In the genomic region with DNA sequence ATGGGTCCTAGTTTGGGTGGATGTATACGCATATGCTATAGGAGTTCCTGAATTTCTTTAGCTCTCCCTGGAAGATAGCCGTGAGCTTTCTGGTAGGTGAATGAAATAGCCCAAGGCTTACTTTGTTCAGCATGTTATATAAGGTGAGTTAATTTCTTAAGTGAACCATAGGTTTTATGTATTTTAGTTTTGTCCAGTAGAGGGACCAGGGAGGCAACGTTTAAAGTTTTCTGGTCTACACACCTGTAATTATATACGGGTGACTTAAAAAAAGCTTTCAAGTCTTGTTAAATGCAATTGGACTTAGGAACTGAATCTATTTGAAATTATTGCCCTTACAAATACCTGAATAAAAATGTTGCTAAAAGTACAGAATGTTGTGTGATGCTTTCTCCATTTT, we compare ENCODE assay signal across 22 cellular contexts.
A peak's percentile ranks its signal among the peaks of the same experiment; 100 is the strongest.
DNase-seq lines count a peak whose midpoint lies in the region; ATAC-seq and TF ChIP-seq lines count a peak whose summit lies in the region.
"Had no signal": no experiment of that assay in that cellular context is flagged by ENCODE, and none has a peak within 500 bp of the region (broad histone marks: within the 10 kb centered on the region; RNA-seq: fewer than 3 reads in every experiment).

No MANE protein-coding gene starts in this region.

- peak; percentile 6 for DNase-seq in DMS53 (lab: John Stamatoyannopoulos, UW)
- DNase-seq in DMS53 treated with DMSO at 0.1 percent for 48 hours (lab: John Stamatoyannopoulos, UW; ENCODE audit: unreplicated experiment): no peak
- DNase-seq in MM.1S: no peak
- DNase-seq in colonic mucosa: no peak
- DNase-seq in smooth muscle cell (lab: John Stamatoyannopoulos, UW; ENCODE audit: unreplicated experiment): no peak
- DNase-seq in GM10266 (ENCODE audit: extremely low spot score): no peak
- no peak for DNase-seq in epidermal melanocyte (ENCODE audit: insufficient read length, low spot score)
- DNase-seq: activated CD4-positive, alpha-beta memory T cell treated with anti-CD3 and anti-CD28 coated beads for 36 hours; activated CD4-positive, CD25-positive, alpha-beta regulatory T cell; activated effector memory CD4-positive, alpha-beta T cell treated with anti-CD3 and anti-CD28 coated beads, Interleukin-2, amount 50 U/mL, for 16 hours; activated naive CD8-positive, alpha-beta T cell treated with anti-CD3 and anti-CD28 coated beads, Interleukin-2, amount 50 U/mL, for 24 hours; effector CD8-positive, alpha-beta T cell; H7; KBM-7; NCI-H2029 treated with DMSO at 0.1 percent for 48 hours; RPMI8226; stimulated activated CD4-positive, alpha-beta T cell treated with anti-CD3 and anti-CD28 coated beads, Interleukin-4, amount 100 ng/mL, for 24 hours; stimulated activated naive CD8-positive, alpha-beta T cell treated with anti-CD3 and anti-CD28 coated beads, Interleukin-15, Interleukin-2, amounts not matched to agents 100 U/mL and 50 U/mL, for 24 hours; T1000 had no signal

- 66% methylated on average over 4 of the region's 4 CpGs for WGBS in smooth muscle cell (ENCODE audit: low lambda C conversion rate)

- no peak for TF ChIP-seq POLR2A in GM18505 (IDR thresholded peaks at IDR 0.05; ENCODE audit: borderline replicate concordance, extremely low read depth, insufficient read depth, insufficient read length)

- no peaks in the 10 kb centered on the region for H3K4me1 ChIP-seq in MM.1S (ENCODE audit: low read length)
- no peaks in the 10 kb centered on the region for H3K4me1 ChIP-seq in colonic mucosa
- no peaks in the 10 kb centered on the region for H3K4me1 ChIP-seq in smooth muscle cell (ENCODE audit: low read depth)
- H3K4me1 ChIP-seq: esophagus muscularis mucosa had no signal

- H3K9ac ChIP-seq in MM.1S (ENCODE audit: low read length) (no peak overlapping the region), colonic mucosa (ENCODE audit: low read depth in 2 of 2, low read length in 2 of 2) (no peak overlapping the region), smooth muscle cell (ENCODE audit: low read depth) (no peak overlapping the region)

- H3K9me2 ChIP-seq in MM.1S (replicated peaks; ENCODE audit: insufficient read depth, low read length): no peaks in the 10 kb centered on the region

- H3K4me3 ChIP-seq in MM.1S (ENCODE audit: low read length) (no peak overlapping the region), colonic mucosa (no peak overlapping the region), smooth muscle cell (no peak overlapping the region)
- H3K4me3 ChIP-seq: esophagus muscularis mucosa, lung had no signal

- no peaks in the 10 kb centered on the region for H3F3A ChIP-seq in MM.1S (ENCODE audit: insufficient read depth, low read length)
- no peaks in the 10 kb centered on the region for H3F3A ChIP-seq in smooth muscle cell (ENCODE audit: low read depth)

- H3K4me2 ChIP-seq in MM.1S (ENCODE audit: low read depth, low read length): no peak overlapping the region
- no peak overlapping the region for H3K4me2 ChIP-seq in smooth muscle cell

- no peak overlapping the region for H2AFZ ChIP-seq in MM.1S (ENCODE audit: low read length)
- no peak overlapping the region for H2AFZ ChIP-seq in smooth muscle cell (ENCODE audit: low read depth)

- H3K27me3 ChIP-seq in MM.1S (replicated peaks; ENCODE audit: insufficient read depth, low read length) (no peaks in the 10 kb centered on the region), colonic mucosa (no peaks in the 10 kb centered on the region), smooth muscle cell (ENCODE audit: low read depth) (no peaks in the 10 kb centered on the region)
- H3K27me3 ChIP-seq: esophagus muscularis mucosa had no signal

- H3K79me2 ChIP-seq in MM.1S (ENCODE audit: low read length) (no peaks in the 10 kb centered on the region), smooth muscle cell (ENCODE audit: low read depth) (no peaks in the 10 kb centered on the region)

- H3K36me3 ChIP-seq in MM.1S (replicated peaks; ENCODE audit: insufficient read depth, low read length): no peaks in the 10 kb centered on the region
- no peaks in the 10 kb centered on the region for H3K36me3 ChIP-seq in colonic mucosa
- H3K36me3 ChIP-seq in smooth muscle cell (ENCODE audit: low read depth): no peaks in the 10 kb centered on the region
- H3K36me3 ChIP-seq: esophagus muscularis mucosa had no signal

- ATAC-seq in GM18505 (IDR thresholded peaks at IDR 0.05; ENCODE audit: unreplicated experiment): no peak
- ATAC-seq: activated naive CD8-positive, alpha-beta T cell treated with anti-CD3 and anti-CD28 coated beads, Interleukin-2, amount 50 U/mL, for 24 hours; stimulated activated naive CD8-positive, alpha-beta T cell treated with anti-CD3 and anti-CD28 coated beads, Interleukin-15, Interleukin-2, amounts not matched to agents 100 U/mL and 50 U/mL, for 24 hours had no signal

- H4K20me1 ChIP-seq in MM.1S (ENCODE audit: insufficient read depth, low read length) (no peaks in the 10 kb centered on the region), smooth muscle cell (ENCODE audit: low read depth) (no peaks in the 10 kb centered on the region)

- H3K27ac ChIP-seq in MM.1S (ENCODE audit: low read length) (no peak overlapping the region), colonic mucosa (no peak overlapping the region), smooth muscle cell (ENCODE audit: low read depth) (no peak overlapping the region)
- H3K27ac ChIP-seq: esophagus muscularis mucosa had no signal

- intact Hi-C loops in colonic mucosa (cut with DNase I): no loop called here

- H3K9me3 ChIP-seq in MM.1S (replicated peaks; ENCODE audit: insufficient read depth, low read length): no peaks in the 10 kb centered on the region
- no peaks in the 10 kb centered on the region for H3K9me3 ChIP-seq in colonic mucosa
- no peaks in the 10 kb centered on the region for H3K9me3 ChIP-seq in smooth muscle cell (replicated peaks; ENCODE audit: low read depth)
- H3K9me3 ChIP-seq: esophagus muscularis mucosa had no signal

- TF ChIP-seq CTCF in MM.1S (IDR thresholded peaks at IDR 0.05; ENCODE audit: low read length): peak; percentile 27
- TF ChIP-seq CTCF in colonic mucosa (IDR thresholded peaks at IDR 0.05): peak; percentile 21
- TF ChIP-seq CTCF in smooth muscle cell (IDR thresholded peaks at IDR 0.05; ENCODE audit: borderline replicate concordance, insufficient read depth, poor library complexity, severe bottlenecking): peak; percentile 8
- TF ChIP-seq CTCF in GM10266 (IDR thresholded peaks at IDR 0.05; ENCODE audit: control insufficient read depth, insufficient read depth, low read depth, missing control alignments): no peak
